Comparison of ENCODE assay signal across 12 cellular contexts in genomic region chr18:22934789-22935188, GRCh38. TPM values are rescaled to one million over a fixed set of nuclear protein-coding genes. Genes with fewer than 3 reads are reported as not detected.
DNase-seq lines count a peak whose midpoint lies in the region; ATAC-seq and TF ChIP-seq lines count a peak whose summit lies in the region.
"Had no signal": no experiment of that assay in that cellular context is flagged by ENCODE, and none has a peak within 500 bp of the region (broad histone marks: within the 10 kb centered on the region; RNA-seq: fewer than 3 reads in every experiment).

No MANE protein-coding gene starts in this region.

- H3K4me1 ChIP-seq in PC-9 (replicated peaks; ENCODE audit: insufficient read depth) = peaks cover 7% of the 10 kb centered on the region; the same call in 1 of the 2 replicates
- H3K4me1 ChIP-seq: prostate gland had no signal

- H3K27me3 Mint-ChIP-seq in activated naive CD4-positive, alpha-beta T cell treated with anti-CD3 and anti-CD28 coated beads, Interleukin-2, amount 50 U/mL, for 24 hours = no peaks in the 10 kb centered on the region
- H3K27me3 Mint-ChIP-seq in endothelial cell (ENCODE audit: unreplicated experiment) = peaks cover 2% of the 10 kb centered on the region
- H3K27me3 Mint-ChIP-seq in stimulated activated naive CD8-positive, alpha-beta T cell treated with anti-CD3 and anti-CD28 coated beads, Interleukin-15, amount 100 ng/mL, for 72 hours = peaks cover 16% of the 10 kb centered on the region

- ATAC-seq in activated naive CD4-positive, alpha-beta T cell treated with anti-CD3 and anti-CD28 coated beads, Interleukin-2, amount 50 U/mL, for 72 hours = no peak
- ATAC-seq in stimulated activated naive CD8-positive, alpha-beta T cell treated with anti-CD3 and anti-CD28 coated beads, Interleukin-15, amount 100 ng/mL, for 72 hours = no peak
- no peak for ATAC-seq in GM19324 (IDR thresholded peaks at IDR 0.05; ENCODE audit: low FRiP score, unreplicated experiment)
- ATAC-seq: Right ventricle myocardium inferior had no signal

- POLR2A ChIA-PET in PC-9 (lab: Charles Lee; ENCODE audit: unreplicated experiment) = no interaction called here

- peak overlapping the region; percentile 86; the same call in 1 of the 2 replicates for H3K4me3 ChIP-seq in PC-9

- no peaks in the 10 kb centered on the region for H3K9me3 Mint-ChIP-seq in activated naive CD4-positive, alpha-beta T cell treated with anti-CD3 and anti-CD28 coated beads, Interleukin-2, amount 50 U/mL, for 24 hours
- H3K9me3 Mint-ChIP-seq in activated naive CD4-positive, alpha-beta T cell treated with anti-CD3 and anti-CD28 coated beads, Interleukin-2, amount 50 U/mL, for 72 hours = no peaks in the 10 kb centered on the region
- H3K9me3 Mint-ChIP-seq in endothelial cell (ENCODE audit: unreplicated experiment) = no peaks in the 10 kb centered on the region
- H3K9me3 Mint-ChIP-seq in stimulated activated naive CD8-positive, alpha-beta T cell treated with anti-CD3 and anti-CD28 coated beads, Interleukin-15, amount 100 ng/mL, for 72 hours = no peaks in the 10 kb centered on the region

- H3K27ac ChIP-seq in PC-9 = no peak overlapping the region
- H3K27ac ChIP-seq: prostate gland had no signal

- no peaks in the 10 kb centered on the region for H3F3A ChIP-seq in PC-9 (ENCODE audit: insufficient read depth, low read depth)

- BruUV-seq in PC-9 (replicated peaks; lab: Mats Ljungman, UMichigan) = no TSS peak

- no peak for TF ChIP-seq CTCF in PC-9 (conservative IDR thresholded peaks at IDR 0.05)
- TF ChIP-seq CTCF in endothelial cell (IDR thresholded peaks at IDR 0.05; ENCODE audit: unreplicated experiment) = no peak

- intact Hi-C loops in PC-9 (cut with micrococcal nuclease; ENCODE audit: unreplicated experiment) = loop anchor here (5.0 to 10.0 kb wide), 3 partner anchors 50 to 122 kb away; no protein-coding TSS in a partner anchor

- H3K27ac Mint-ChIP-seq in activated naive CD4-positive, alpha-beta T cell treated with anti-CD3 and anti-CD28 coated beads, Interleukin-2, amount 50 U/mL, for 24 hours = no peak overlapping the region
- peak overlapping the region in 1 of 2 donors; percentile 36 for H3K27ac Mint-ChIP-seq in activated naive CD4-positive, alpha-beta T cell treated with anti-CD3 and anti-CD28 coated beads, Interleukin-2, amount 50 U/mL, for 72 hours
- peak overlapping the region; percentile 90 for H3K27ac Mint-ChIP-seq in endothelial cell (ENCODE audit: unreplicated experiment)
- H3K27ac Mint-ChIP-seq in stimulated activated naive CD8-positive, alpha-beta T cell treated with anti-CD3 and anti-CD28 coated beads, Interleukin-15, amount 100 ng/mL, for 72 hours = peak overlapping the region in 1 of 2 donors; percentile 98

- peaks cover 2% of the 10 kb centered on the region for H3K36me3 Mint-ChIP-seq in activated naive CD4-positive, alpha-beta T cell treated with anti-CD3 and anti-CD28 coated beads, Interleukin-2, amount 50 U/mL, for 24 hours
- peaks cover 22 to 28% of the 10 kb centered on the region in 2 donors for H3K36me3 Mint-ChIP-seq in activated naive CD4-positive, alpha-beta T cell treated with anti-CD3 and anti-CD28 coated beads, Interleukin-2, amount 50 U/mL, for 72 hours
- H3K36me3 Mint-ChIP-seq in endothelial cell (ENCODE audit: low read depth, unreplicated experiment) = peaks cover 10% of the 10 kb centered on the region

- no peaks in the 10 kb centered on the region for H4K20me1 ChIP-seq in PC-9 (ENCODE audit: insufficient read depth)

- peaks cover 19% of the 10 kb centered on the region for H3K79me2 ChIP-seq in PC-9 (ENCODE audit: low read depth)

- no peaks in the 10 kb centered on the region for H3K9me2 ChIP-seq in PC-9 (ENCODE audit: insufficient read depth)

- no peaks in the 10 kb centered on the region for H3K27me3 ChIP-seq in PC-9 (ENCODE audit: insufficient read depth, low read depth)

- no peak for DNase-seq in activated naive CD4-positive, alpha-beta T cell treated with anti-CD3 and anti-CD28 coated beads, Interleukin-2, amount 50 U/mL, for 72 hours (ENCODE audit: low spot score in 2 of 2)
- DNase-seq in PC-9 (no peak), endothelial cell (ENCODE audit: low spot score) (no peak), NCI-H446 treated with DMSO at 0.1 percent for 48 hours (lab: John Stamatoyannopoulos, UW) (no peak), NCI-H1048 (lab: John Stamatoyannopoulos, UW) (no peak)
- DNase-seq in stimulated activated naive CD8-positive, alpha-beta T cell treated with anti-CD3 and anti-CD28 coated beads, Interleukin-15, amount 100 ng/mL, for 72 hours = no peak
- DNase-seq: activated CD8-positive, alpha-beta memory T cell treated with anti-CD3 and anti-CD28 coated beads, Interleukin-2, amount 50 U/mL, for 48 hours; C1 segment of cervical spinal cord had no signal

- H2AFZ ChIP-seq in PC-9 = no peak overlapping the region

- H3K4me3 Mint-ChIP-seq in activated naive CD4-positive, alpha-beta T cell treated with anti-CD3 and anti-CD28 coated beads, Interleukin-2, amount 50 U/mL, for 24 hours = peak overlapping the region; percentile 95
- H3K4me3 Mint-ChIP-seq in endothelial cell (ENCODE audit: unreplicated experiment) = peak overlapping the region; percentile 80
- H3K4me3 Mint-ChIP-seq in stimulated activated naive CD8-positive, alpha-beta T cell treated with anti-CD3 and anti-CD28 coated beads, Interleukin-15, amount 100 ng/mL, for 72 hours = peak overlapping the region; percentile 65 to 99

- H3K4me1 Mint-ChIP-seq in activated naive CD4-positive, alpha-beta T cell treated with anti-CD3 and anti-CD28 coated beads, Interleukin-2, amount 50 U/mL, for 24 hours = peaks cover 14% of the 10 kb centered on the region
- peaks cover 18% of the 10 kb centered on the region for H3K4me1 Mint-ChIP-seq in endothelial cell (ENCODE audit: unreplicated experiment)
- peaks cover 28% of the 10 kb centered on the region for H3K4me1 Mint-ChIP-seq in stimulated activated naive CD8-positive, alpha-beta T cell treated with anti-CD3 and anti-CD28 coated beads, Interleukin-15, amount 100 ng/mL, for 72 hours

- no peaks in the 10 kb centered on the region for H3K9me3 ChIP-seq in PC-9 (ENCODE audit: insufficient read depth, low read depth)
- H3K9me3 ChIP-seq: prostate gland had no signal

- CTCF ChIA-PET in PC-9 (lab: Charles Lee) = interaction anchor here (0.6 kb wide), 1 partner anchor 87 kb away, joined by 10 read pairs; no protein-coding TSS in a partner anchor

- no peaks in the 10 kb centered on the region; the same call in 1 of the 2 replicates for H3K36me3 ChIP-seq in PC-9 (ENCODE audit: low read depth)
- H3K36me3 ChIP-seq: prostate gland had no signal

- H3K4me2 ChIP-seq in PC-9 = peak overlapping the region; percentile 90

RNA-seq across cellular contexts. Expression of gene RBBP8, which starts 1.7 kb away (rescaled TPM):
- 10 to 100 TPM; 51.2 to 72.5 TPM for total RNA-seq in activated naive CD4-positive, alpha-beta T cell treated with anti-CD3 and anti-CD28 coated beads, Interleukin-2, amount 50 U/mL, for 72 hours
- total RNA-seq in PC-9 (2021) (22.0 and 28.4 TPM in 2 replicates), endothelial cell (ENCODE audit: unreplicated experiment) (27.0 TPM)
